In genomic region chr7:100482728-100483100, GRCh38 we compare ENCODE assay signal across 2 cellular contexts.
TF ChIP-seq lines count a peak whose summit lies in the region.

No MANE protein-coding gene starts in this region.

TF ChIP-seq in HepG2, 621 proteins besides CTCF, POLR2A, EP300 and RAD21 (continues in another document):
- no peak for TF ChIP-seq TEF (CRISPR knock-in tag; IDR thresholded peaks at IDR 0.05)
- 0 out of 2 replicates have a peak, but pooled peaks have one; percentile 13 for TF ChIP-seq ISL2 (CRISPR knock-in tag; IDR thresholded peaks at IDR 0.05)
- no peak for TF ChIP-seq FOXK1 (CRISPR knock-in tag; IDR thresholded peaks at IDR 0.05; ENCODE audit: borderline replicate concordance, low read depth)
- no peak for TF ChIP-seq ZNF264 (CRISPR knock-in tag; IDR thresholded peaks at IDR 0.05)
- TF ChIP-seq, protein P1, sequence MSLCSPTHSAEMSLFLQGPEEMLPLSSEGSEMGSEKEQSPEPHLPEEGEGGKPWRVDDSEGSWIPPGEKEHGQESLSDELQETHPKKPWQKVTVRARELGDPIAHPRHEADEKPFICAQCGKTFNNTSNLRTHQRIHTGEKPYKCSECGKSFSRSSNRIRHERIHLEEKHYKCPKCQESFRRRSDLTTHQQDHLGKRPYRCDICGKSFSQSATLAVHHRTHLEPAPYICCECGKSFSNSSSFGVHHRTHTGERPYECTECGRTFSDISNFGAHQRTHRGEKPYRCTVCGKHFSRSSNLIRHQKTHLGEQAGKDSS (CRISPR knock-in tag; IDR thresholded peaks at IDR 0.05; ENCODE audit: borderline replicate concordance, low read depth), result no peak
- TF ChIP-seq KDM1A (CRISPR knock-in tag; IDR thresholded peaks at IDR 0.05), result peak; percentile 65; the same call in 1 of the 2 replicates
- no peak for TF ChIP-seq ZSCAN22 (CRISPR knock-in tag; IDR thresholded peaks at IDR 0.05)
- TF ChIP-seq ZNF709 (CRISPR knock-in tag; IDR thresholded peaks at IDR 0.05), result 0 out of 2 replicates have a peak, but pooled peaks have one; percentile 61
- no peak for TF ChIP-seq KLF13 (CRISPR knock-in tag; IDR thresholded peaks at IDR 0.05)
- TF ChIP-seq FOXO1 (CRISPR knock-in tag; IDR thresholded peaks at IDR 0.05), result no peak
- TF ChIP-seq ZNF383 (CRISPR knock-in tag; IDR thresholded peaks at IDR 0.05; ENCODE audit: borderline replicate concordance), result no peak
- no peak for TF ChIP-seq CHCHD3 (CRISPR knock-in tag; IDR thresholded peaks at IDR 0.05)
- TF ChIP-seq, protein P2, sequence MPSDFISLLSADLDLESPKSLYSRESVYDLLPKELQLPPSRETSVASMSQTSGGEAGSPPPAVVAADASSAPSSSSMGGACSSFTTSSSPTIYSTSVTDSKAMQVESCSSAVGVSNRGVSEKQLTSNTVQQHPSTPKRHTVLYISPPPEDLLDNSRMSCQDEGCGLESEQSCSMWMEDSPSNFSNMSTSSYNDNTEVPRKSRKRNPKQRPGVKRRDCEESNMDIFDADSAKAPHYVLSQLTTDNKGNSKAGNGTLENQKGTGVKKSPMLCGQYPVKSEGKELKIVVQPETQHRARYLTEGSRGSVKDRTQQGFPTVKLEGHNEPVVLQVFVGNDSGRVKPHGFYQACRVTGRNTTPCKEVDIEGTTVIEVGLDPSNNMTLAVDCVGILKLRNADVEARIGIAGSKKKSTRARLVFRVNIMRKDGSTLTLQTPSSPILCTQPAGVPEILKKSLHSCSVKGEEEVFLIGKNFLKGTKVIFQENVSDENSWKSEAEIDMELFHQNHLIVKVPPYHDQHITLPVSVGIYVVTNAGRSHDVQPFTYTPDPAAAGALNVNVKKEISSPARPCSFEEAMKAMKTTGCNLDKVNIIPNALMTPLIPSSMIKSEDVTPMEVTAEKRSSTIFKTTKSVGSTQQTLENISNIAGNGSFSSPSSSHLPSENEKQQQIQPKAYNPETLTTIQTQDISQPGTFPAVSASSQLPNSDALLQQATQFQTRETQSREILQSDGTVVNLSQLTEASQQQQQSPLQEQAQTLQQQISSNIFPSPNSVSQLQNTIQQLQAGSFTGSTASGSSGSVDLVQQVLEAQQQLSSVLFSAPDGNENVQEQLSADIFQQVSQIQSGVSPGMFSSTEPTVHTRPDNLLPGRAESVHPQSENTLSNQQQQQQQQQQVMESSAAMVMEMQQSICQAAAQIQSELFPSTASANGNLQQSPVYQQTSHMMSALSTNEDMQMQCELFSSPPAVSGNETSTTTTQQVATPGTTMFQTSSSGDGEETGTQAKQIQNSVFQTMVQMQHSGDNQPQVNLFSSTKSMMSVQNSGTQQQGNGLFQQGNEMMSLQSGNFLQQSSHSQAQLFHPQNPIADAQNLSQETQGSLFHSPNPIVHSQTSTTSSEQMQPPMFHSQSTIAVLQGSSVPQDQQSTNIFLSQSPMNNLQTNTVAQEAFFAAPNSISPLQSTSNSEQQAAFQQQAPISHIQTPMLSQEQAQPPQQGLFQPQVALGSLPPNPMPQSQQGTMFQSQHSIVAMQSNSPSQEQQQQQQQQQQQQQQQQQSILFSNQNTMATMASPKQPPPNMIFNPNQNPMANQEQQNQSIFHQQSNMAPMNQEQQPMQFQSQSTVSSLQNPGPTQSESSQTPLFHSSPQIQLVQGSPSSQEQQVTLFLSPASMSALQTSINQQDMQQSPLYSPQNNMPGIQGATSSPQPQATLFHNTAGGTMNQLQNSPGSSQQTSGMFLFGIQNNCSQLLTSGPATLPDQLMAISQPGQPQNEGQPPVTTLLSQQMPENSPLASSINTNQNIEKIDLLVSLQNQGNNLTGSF (CRISPR knock-in tag; IDR thresholded peaks at IDR 0.05), result no peak
- TF ChIP-seq HIC2 (CRISPR knock-in tag; IDR thresholded peaks at IDR 0.05; ENCODE audit: low read depth), result 0 out of 2 replicates have a peak, but pooled peaks have one; percentile 16
- 0 out of 2 replicates have a peak, but pooled peaks have one; percentile 33 for TF ChIP-seq ZNF503 (CRISPR knock-in tag; IDR thresholded peaks at IDR 0.05)
- no peak for TF ChIP-seq ZNF101 (CRISPR knock-in tag; IDR thresholded peaks at IDR 0.05; ENCODE audit: borderline replicate concordance, low read depth)

TF ChIP-seq in HEK293T, 16 proteins besides CTCF, POLR2A, EP300 and RAD21:
- TF ChIP-seq BHLHE40 (IDR thresholded peaks at IDR 0.05; ENCODE audit: borderline replicate concordance), result no peak
- no peak for TF ChIP-seq SUZ12 (IDR thresholded peaks at IDR 0.05)
- no peak for TF ChIP-seq SP1 (IDR thresholded peaks at IDR 0.05)
- TF ChIP-seq NFRKB (IDR thresholded peaks at IDR 0.05), result no peak
TF ChIP-seq in HEK293T: peak in this region for 0.
